Comparison of ENCODE assay signal across 10 cellular contexts in genomic region chr6:141996823-141997222, GRCh38.
"Had no signal": no experiment of that assay in that cellular context is flagged by ENCODE, and none has a peak within 500 bp of the region (broad histone marks: within the 10 kb centered on the region; RNA-seq: fewer than 3 reads in every experiment).

No MANE protein-coding gene starts in this region.

- H3K9me3 ChIP-seq: HAP-1 had no signal

- H3K9ac ChIP-seq: GM23248 had no signal

- H3K27ac Mint-ChIP-seq: GM23338, H9, HFFc6 had no signal

- DNase-seq: GM23248, GOT3, H7, H9, HCEC 1CT, HFFc6 had no signal

- H3K4me2 ChIP-seq: GM23338 had no signal

- H3K4me3 Mint-ChIP-seq: GM23338, H9, HFFc6 had no signal

- H3K27ac ChIP-seq: GM23248 had no signal

- H3K4me3 ChIP-seq: GM23248, GM23338, HAP-1 had no signal

- H3K36me3 ChIP-seq: HAP-1 had no signal

- H3K4me1 ChIP-seq: HAP-1 had no signal

- H2AFZ ChIP-seq: GM23248, GM23338 had no signal

- FAIRE-seq: H1, H54 had no signal

- H3K4me1 Mint-ChIP-seq: GM23338 had no signal

- ATAC-seq: GM23338 had no signal
